In genomic region chr22:23251445-23252093, GRCh38 we compare ENCODE assay signal across 1 cellular context.
TF ChIP-seq lines count a peak whose summit lies in the region.

No MANE protein-coding gene starts in this region.

TF ChIP-seq in H1, 55 proteins besides CTCF, POLR2A, EP300 and RAD21:
- TF ChIP-seq CHD7 (IDR thresholded peaks at IDR 0.05; ENCODE audit: insufficient replicate concordance, low read length) (no peak), MAX (IDR thresholded peaks at IDR 0.05) (peak; percentile 56; the same call in 1 of the 2 replicates)
